6 cellular contexts compared by ENCODE assay signal in genomic region chr12:5121784-5122183, GRCh38.
DNase-seq lines count a peak whose midpoint lies in the region; ATAC-seq, FAIRE-seq and TF ChIP-seq lines count a peak whose summit lies in the region.
"Not testable (repeated sequence)": the region's sequence is repeated elsewhere in the genome, so short reads cannot be mapped to it uniquely, and the experiment has no call there.

No MANE protein-coding gene starts in this region.

- not testable (repeated sequence) for H3K79me2 ChIP-seq in K562 (ENCODE audit: control insufficient read depth, insufficient read depth, low read length)

- BruUV-seq in K562 (replicated peaks; lab: Mats Ljungman, UMichigan), result not testable (repeated sequence)

- H3K4me1 ChIP-seq in K562 (replicated peaks in 1 of 2; ENCODE audit: control insufficient read depth in 2 of 2, insufficient read depth in 2 of 2, low read length in 2 of 2), result not testable (repeated sequence)

- not testable (repeated sequence) for FAIRE-seq in K562 (lab: Jason Lieb, UNC)

- not testable (repeated sequence) for H3K27ac Mint-ChIP-seq in activated CD4-positive, alpha-beta T cell treated with anti-CD3 and anti-CD28 coated beads for 36 hours; progenitor cell of endocrine pancreas

- CTCF ChIA-PET in activated CD4-positive, alpha-beta T cell treated with anti-CD3 and anti-CD28 coated beads for 36 hours (lab: Charles Lee); K562 (lab: Yijun Ruan, JAX; ENCODE audit: low intra/inter-chr PET ratio): not testable (repeated sequence)

- not testable (repeated sequence) for H3K36me3 ChIP-seq in K562 (ENCODE audit: control insufficient read depth, insufficient read depth, low read length)

- peak overlapping the region; percentile 83 for H3K27ac ChIP-seq in C4-2B
- not testable (repeated sequence) for H3K27ac ChIP-seq in K562 (ENCODE audit: extremely low read depth, low read depth, low read length)

- H3K4me2 ChIP-seq in K562 (ENCODE audit: insufficient read depth, low read length), result not testable (repeated sequence)

- not testable (repeated sequence) for H4K20me1 ChIP-seq in K562 (replicated peaks; ENCODE audit: control insufficient read depth, insufficient read depth, low read length)

- H3K27me3 Mint-ChIP-seq in activated CD4-positive, alpha-beta T cell treated with anti-CD3 and anti-CD28 coated beads for 36 hours; progenitor cell of endocrine pancreas: not testable (repeated sequence)

- in situ Hi-C loops in K562 (cut with MboI), result not testable (repeated sequence)

- not testable (repeated sequence) for H3K4me3 ChIP-seq in K562

- not testable (repeated sequence) for TF ChIP-seq EP300 in Ishikawa (IDR thresholded peaks at IDR 0.05; ENCODE audit: borderline replicate concordance); K562 (IDR thresholded peaks at IDR 0.05; ENCODE audit: low read length)

- intact Hi-C loops in activated CD4-positive, alpha-beta T cell treated with anti-CD3 and anti-CD28 coated beads for 36 hours (cut with DNase I, micrococcal nuclease); K562 (cut with micrococcal nuclease): not testable (repeated sequence)

- not testable (repeated sequence) for H3K9me3 ChIP-seq in K562 (replicated peaks; ENCODE audit: control insufficient read depth, insufficient read depth, low read depth, low read length)

- peak; percentile 74 for ATAC-seq in SK-N-SH treated with all-trans-retinoic acid at 6 μM for 48 hours
- ATAC-seq in activated CD4-positive, alpha-beta T cell treated with anti-CD3 and anti-CD28 coated beads for 36 hours; K562: not testable (repeated sequence)

- POLR2A ChIA-PET in activated CD4-positive, alpha-beta T cell treated with anti-CD3 and anti-CD28 coated beads for 36 hours (lab: Charles Lee); K562 (lab: Yijun Ruan, JAX): not testable (repeated sequence)

- not testable (repeated sequence) for H3K4me3 Mint-ChIP-seq in activated CD4-positive, alpha-beta T cell treated with anti-CD3 and anti-CD28 coated beads for 36 hours
- H3K4me3 Mint-ChIP-seq in progenitor cell of endocrine pancreas (ENCODE audit: low read depth), result peak overlapping the region; percentile 74

- H3K9me3 Mint-ChIP-seq in activated CD4-positive, alpha-beta T cell treated with anti-CD3 and anti-CD28 coated beads for 36 hours (ENCODE audit: low read depth); progenitor cell of endocrine pancreas (ENCODE audit: low read depth): not testable (repeated sequence)

- not testable (repeated sequence) for TF ChIP-seq POLR2A in K562 (conservative IDR thresholded peaks at IDR 0.05)

- H3K4me1 Mint-ChIP-seq in activated CD4-positive, alpha-beta T cell treated with anti-CD3 and anti-CD28 coated beads for 36 hours; progenitor cell of endocrine pancreas (ENCODE audit: low read depth): not testable (repeated sequence)

- not testable (repeated sequence) for H2AFZ ChIP-seq in K562 (ENCODE audit: low read depth, low read length)

- not testable (repeated sequence) for H3K36me3 Mint-ChIP-seq in activated CD4-positive, alpha-beta T cell treated with anti-CD3 and anti-CD28 coated beads for 36 hours (ENCODE audit: low read depth); progenitor cell of endocrine pancreas (ENCODE audit: insufficient read depth)

- not testable (repeated sequence) for TF ChIP-seq RAD21 in Ishikawa (IDR thresholded peaks at IDR 0.05; ENCODE audit: low read depth); K562 (CRISPR knock-in tag; conservative IDR thresholded peaks at IDR 0.05 in 1 of 2, IDR thresholded peaks at IDR 0.05 in 1 of 2)

- H3K27me3 ChIP-seq in K562 (ENCODE audit: control insufficient read depth in 2 of 2, insufficient read depth in 2 of 2, low read length in 2 of 2), result not testable (repeated sequence)

- WGBS in K562 (ENCODE audit: insufficient coverage, low coverage, missing lambda C conversion rate), result 0% methylated on average over 1 of the region's 20 CpGs

- TF ChIP-seq CTCF in C4-2B (conservative IDR thresholded peaks at IDR 0.05); K562 (IDR thresholded peaks at IDR 0.05 in 2 of 3, conservative IDR thresholded peaks at IDR 0.05 in 1 of 3; ENCODE audit: insufficient read depth in 2 of 3, low read depth in 1 of 3, low read length in 3 of 3); progenitor cell of endocrine pancreas (IDR thresholded peaks at IDR 0.05; ENCODE audit: unreplicated experiment): not testable (repeated sequence)

- not testable (repeated sequence) for H3K9me1 ChIP-seq in K562 (ENCODE audit: control insufficient read depth, insufficient read depth, low read length)

- DNase-seq in activated CD4-positive, alpha-beta T cell treated with anti-CD3 and anti-CD28 coated beads for 36 hours, result peak; percentile 22
- not testable (repeated sequence) for DNase-seq in K562 (ENCODE audit: extremely low read depth in 1 of 4, low spot score in 3 of 4); progenitor cell of endocrine pancreas (ENCODE audit: low spot score, unreplicated experiment)

- H3K9ac ChIP-seq in K562 (ENCODE audit: insufficient read depth in 1 of 2, low read depth in 2 of 2, low read length in 2 of 2), result not testable (repeated sequence)

TF ChIP-seq in Ishikawa, 13 proteins besides CTCF, POLR2A, EP300 and RAD21:
- 0 out of 2 replicates have a peak, but pooled peaks have one; percentile 30 for TF ChIP-seq YY1 (IDR thresholded peaks at IDR 0.05; ENCODE audit: low read depth)

TF ChIP-seq in K562, 482 proteins besides CTCF, POLR2A, EP300 and RAD21:
- TF ChIP-seq RBFOX2 (IDR thresholded peaks at IDR 0.05; ENCODE audit: low read depth, low read length), result peak; percentile 59
- peak; percentile 66 for TF ChIP-seq POLR2G (IDR thresholded peaks at IDR 0.05; ENCODE audit: low read depth, low read length)
